Comparison of ENCODE assay signal across 1 cellular context in the genomic region with DNA sequence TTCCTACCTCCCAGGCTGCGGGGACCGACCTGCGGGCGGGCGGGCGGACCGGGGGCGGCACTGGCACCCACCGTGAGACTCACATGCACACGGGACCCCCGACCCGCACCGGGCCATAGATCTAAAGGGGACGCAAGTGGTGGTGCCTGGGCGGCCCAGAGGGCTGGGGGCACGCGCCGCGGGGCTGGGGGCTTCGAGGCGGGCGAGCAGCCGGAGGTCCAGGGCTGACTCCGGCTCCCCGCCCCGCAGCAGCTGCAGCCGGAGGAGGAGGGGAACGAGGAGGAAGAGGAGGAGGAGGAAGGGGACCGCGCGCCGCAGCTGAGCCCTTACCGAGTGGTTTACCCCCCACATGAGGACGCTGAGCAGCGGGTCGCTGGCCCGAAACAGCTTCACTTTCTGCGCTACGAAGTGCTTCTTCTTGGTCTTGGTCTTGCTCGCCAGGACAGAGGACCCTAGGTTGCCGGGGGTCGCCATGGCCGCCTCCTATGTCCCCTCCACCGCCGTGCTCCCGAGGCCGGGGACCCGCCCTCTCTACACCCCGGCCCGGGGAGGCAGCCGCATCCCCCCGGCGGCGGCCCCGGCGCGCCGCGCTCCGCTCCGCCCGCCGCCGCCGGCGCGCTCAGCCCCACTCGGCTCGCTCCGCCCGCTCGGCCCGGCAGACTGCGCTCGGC.
TF ChIP-seq lines count a peak whose summit lies in the region.

No MANE protein-coding gene starts in this region.

TF ChIP-seq in SK-N-SH, 30 proteins besides CTCF, POLR2A, EP300 and RAD21 (continued from another document):
- no peak for TF ChIP-seq ZBTB33 (IDR thresholded peaks at IDR 0.05; ENCODE audit: borderline replicate concordance, low read depth)
- TF ChIP-seq GATA2 (CRISPR knock-in tag; IDR thresholded peaks at IDR 0.05), result no peak
- TF ChIP-seq FOXJ3 (CRISPR knock-in tag; IDR thresholded peaks at IDR 0.05), result no peak
- TF ChIP-seq YY1 (IDR thresholded peaks at IDR 0.05; ENCODE audit: low read depth), result no peak
- TF ChIP-seq SIN3A (IDR thresholded peaks at IDR 0.05; ENCODE audit: borderline replicate concordance, low read depth, low read length), result no peak
